Comparison of ENCODE assay signal across 20 cellular contexts in genomic region chr5:119037496-119038215, GRCh38. TPM values are rescaled to one million over a fixed set of nuclear protein-coding genes. Genes with fewer than 3 reads are reported as not detected.
A peak's percentile ranks its signal among the peaks of the same experiment; 100 is the strongest.
DNase-seq lines count a peak whose midpoint lies in the region; ATAC-seq, FAIRE-seq and TF ChIP-seq lines count a peak whose summit lies in the region.
"Had no signal": no experiment of that assay in that cellular context is flagged by ENCODE, and none has a peak within 500 bp of the region (broad histone marks: within the 10 kb centered on the region; RNA-seq: fewer than 3 reads in every experiment).

No MANE protein-coding gene starts in this region.

- H2AFZ ChIP-seq in HepG2 (ENCODE audit: low read length) (no peak overlapping the region), astrocyte (ENCODE audit: low read depth, low read length) (no peak overlapping the region)
- H2AFZ ChIP-seq: hepatocyte had no signal

- peaks cover 3% of the 10 kb centered on the region for H3K4me1 Mint-ChIP-seq in astrocyte (ENCODE audit: low read depth, unreplicated experiment)

- H3K9me3 ChIP-seq in right lobe of liver (no peaks in the 10 kb centered on the region), HepG2 (ENCODE audit: low read length) (no peaks in the 10 kb centered on the region), astrocyte (ENCODE audit: insufficient read depth, low read depth, low read length) (no peaks in the 10 kb centered on the region)
- H3K9me3 ChIP-seq: breast epithelium, lower lobe of right lung had no signal

- TF ChIP-seq CTCF in right lobe of liver (IDR thresholded peaks at IDR 0.05) (no peak), HepG2 (CRISPR knock-in tag; IDR thresholded peaks at IDR 0.05) (no peak), astrocyte (IDR thresholded peaks at IDR 0.05; ENCODE audit: insufficient read depth, low read depth, low read length) (no peak)

- no peak for TF ChIP-seq EP300 in HepG2 (IDR thresholded peaks at IDR 0.05; ENCODE audit: low read depth in 2 of 2, low read length in 2 of 2)
- no peak for TF ChIP-seq EP300 in HepG2 (CRISPR knock-in tag; IDR thresholded peaks at IDR 0.05; ENCODE audit: borderline replicate concordance)

- intact Hi-C loops in right lobe of liver (cut with DNase I) (no loop called here), HepG2 (cut with micrococcal nuclease; ENCODE audit: unreplicated experiment) (no loop called here)

- FAIRE-seq in HepG2 (lab: Jason Lieb, UNC) (no peak), astrocyte (lab: Jason Lieb, UNC) (no peak)
- FAIRE-seq: A204.1 had no signal

- H3K79me2 ChIP-seq in HepG2 (ENCODE audit: insufficient read depth, low read length) = no peaks in the 10 kb centered on the region
- no peaks in the 10 kb centered on the region for H3K79me2 ChIP-seq in astrocyte (ENCODE audit: insufficient read depth, low read length)
- H3K79me2 ChIP-seq: hepatocyte had no signal

- peaks cover 0 to 4% (median 0%) of the 10 kb centered on the region in 4 donors for H3K4me1 ChIP-seq in right lobe of liver
- H3K4me1 ChIP-seq in HepG2 (ENCODE audit: insufficient read depth, low read length) = no peaks in the 10 kb centered on the region
- H3K4me1 ChIP-seq in astrocyte (ENCODE audit: insufficient read depth, low read length) = no peaks in the 10 kb centered on the region
- H3K4me1 ChIP-seq: breast epithelium, lower lobe of right lung had no signal

- H3K4me2 ChIP-seq in HepG2 (ENCODE audit: low read depth, low read length) (no peak overlapping the region), astrocyte (ENCODE audit: low read length) (no peak overlapping the region)
- H3K4me2 ChIP-seq: hepatocyte had no signal

- ATAC-seq in right lobe of liver (peak; percentile 57 to 94 (median 78)), HepG2 (no peak), HG02642 (IDR thresholded peaks at IDR 0.05; ENCODE audit: poor library complexity, unreplicated experiment) (no peak)
- ATAC-seq: activated naive CD4-positive, alpha-beta T cell treated with anti-CD3 and anti-CD28 coated beads, Interleukin-2, amount 50 U/mL, for 72 hours; activated T-cell treated with anti-CD3 and anti-CD28 coated beads, Interleukin-2, amount 50 U/mL, for 72 hours had no signal

- TF ChIP-seq POLR2A in right lobe of liver (IDR thresholded peaks at IDR 0.05) = no peak
- no peak for TF ChIP-seq POLR2A in HepG2 (IDR thresholded peaks at IDR 0.05; ENCODE audit: insufficient read depth in 1 of 2, low read depth in 2 of 2, low read length in 2 of 2)

- no peak overlapping the region for H3K4me3 Mint-ChIP-seq in astrocyte (ENCODE audit: unreplicated experiment)
- H3K4me3 Mint-ChIP-seq: activated T-cell treated with anti-CD3 and anti-CD28 coated beads, Interleukin-2, amount 50 U/mL, for 72 hours had no signal

- H3K27me3 Mint-ChIP-seq in astrocyte (ENCODE audit: low read depth, unreplicated experiment) = no peaks in the 10 kb centered on the region

- BruUV-seq in HepG2 (replicated peaks; lab: Mats Ljungman, UMichigan) = no TSS peak

- POLR2A ChIA-PET in HepG2 (lab: Yijun Ruan, JAX) = no interaction called here

- H4K20me1 ChIP-seq in HepG2 (ENCODE audit: insufficient read depth, low read length) (no peaks in the 10 kb centered on the region), astrocyte (ENCODE audit: insufficient read depth, low read length) (no peaks in the 10 kb centered on the region)

- H3K9me3 Mint-ChIP-seq in astrocyte (ENCODE audit: unreplicated experiment) = peaks cover 3% of the 10 kb centered on the region
- H3K9me3 Mint-ChIP-seq: activated naive CD4-positive, alpha-beta T cell treated with anti-CD3 and anti-CD28 coated beads, Interleukin-2, amount 50 U/mL, for 72 hours; activated T-cell treated with anti-CD3 and anti-CD28 coated beads, Interleukin-2, amount 50 U/mL, for 72 hours had no signal

- TF ChIP-seq RAD21 in HepG2 (CRISPR knock-in tag; IDR thresholded peaks at IDR 0.05) = no peak

- H3K36me3 Mint-ChIP-seq in astrocyte (ENCODE audit: low read depth, unreplicated experiment) = no peaks in the 10 kb centered on the region
- H3K36me3 Mint-ChIP-seq: activated naive CD4-positive, alpha-beta T cell treated with anti-CD3 and anti-CD28 coated beads, Interleukin-2, amount 50 U/mL, for 72 hours had no signal

- no peaks in the 10 kb centered on the region for H3K36me3 ChIP-seq in right lobe of liver
- H3K36me3 ChIP-seq in HepG2 (replicated peaks in 1 of 2; ENCODE audit: control insufficient read depth in 1 of 2, insufficient read depth in 2 of 2, low read length in 2 of 2) = no peaks in the 10 kb centered on the region
- no peaks in the 10 kb centered on the region for H3K36me3 ChIP-seq in astrocyte (ENCODE audit: insufficient read depth, low read length)
- H3K36me3 ChIP-seq: breast epithelium, lower lobe of right lung had no signal

- H3K27ac Mint-ChIP-seq in astrocyte (ENCODE audit: unreplicated experiment) = no peak overlapping the region
- H3K27ac Mint-ChIP-seq: activated naive CD4-positive, alpha-beta T cell treated with anti-CD3 and anti-CD28 coated beads, Interleukin-2, amount 50 U/mL, for 72 hours; activated T-cell treated with anti-CD3 and anti-CD28 coated beads, Interleukin-2, amount 50 U/mL, for 72 hours had no signal

- no peak for DNase-seq in right lobe of liver
- DNase-seq in HepG2 (ENCODE audit: low spot score) = no peak
- DNase-seq in astrocyte (ENCODE audit: low read depth) = peak; percentile 65
- peak; percentile 14 for DNase-seq in kidney tubule cell (ENCODE audit: low spot score)
- no peak for DNase-seq in caudate nucleus (lab: John Stamatoyannopoulos, UW)
- DNase-seq in activated naive CD4-positive, alpha-beta T cell treated with Interleukin-2 at 50 U/mL for 16 hours = no peak
- no peak for DNase-seq in SKM-1 (lab: John Stamatoyannopoulos, UW; ENCODE audit: unreplicated experiment)
- DNase-seq: activated T-cell treated with anti-CD3 and anti-CD28 coated beads, Interleukin-2, amount 50 U/mL, for 72 hours; C1 segment of cervical spinal cord; foreskin melanocyte; lower lobe of right lung; NCI-H2029; stimulated activated CD8-positive, alpha-beta memory T cell treated with anti-CD3 and anti-CD28 coated beads, Interleukin-4, amount 100 ng/mL, for 48 hours; SW 1271 had no signal

- in situ Hi-C loops in HepG2 (cut with HindIII; ENCODE audit: extremely low pct_ligation_motif_present, low pct_unique_long_range_greater_than_20kb) = no loop called here

- no peaks in the 10 kb centered on the region for H3K27me3 ChIP-seq in right lobe of liver
- H3K27me3 ChIP-seq in HepG2 (ENCODE audit: control insufficient read depth in 1 of 2, insufficient read depth in 2 of 2, low read length in 2 of 2) = no peaks in the 10 kb centered on the region
- H3K27me3 ChIP-seq in astrocyte (ENCODE audit: insufficient read depth, low read length) = no peaks in the 10 kb centered on the region
- H3K27me3 ChIP-seq: breast epithelium, hepatocyte had no signal

- H3K27ac ChIP-seq in right lobe of liver = no peak overlapping the region
- no peak overlapping the region for H3K27ac ChIP-seq in HepG2 (ENCODE audit: extremely low read length, insufficient read depth, low read length)
- no peak overlapping the region for H3K27ac ChIP-seq in astrocyte (ENCODE audit: low read depth, low read length)
- no peak overlapping the region for H3K27ac ChIP-seq in caudate nucleus (ENCODE audit: low read depth, low read length)
- H3K27ac ChIP-seq: breast epithelium, coronary artery, hepatocyte, lower lobe of right lung had no signal

- H3K9ac ChIP-seq in HepG2 (ENCODE audit: insufficient read depth, low read depth, low read length) = no peak overlapping the region
- H3K9ac ChIP-seq in astrocyte (ENCODE audit: low read length) = no peak overlapping the region

- 74% methylated on average over 11 of the region's 16 CpGs for WGBS in right lobe of liver (ENCODE audit: insufficient coverage, low coverage, low lambda C conversion rate, missing lambda C conversion rate)
- 81% methylated on average over 16 of the region's 16 CpGs for WGBS in HepG2 (ENCODE audit: low lambda C conversion rate)

- CTCF ChIA-PET in HepG2 (lab: Yijun Ruan, JAX; ENCODE audit: low intra/inter-chr PET ratio, low total read pairs) = no interaction called here

- H3K4me3 ChIP-seq in right lobe of liver (no peak overlapping the region), HepG2 (replicated peaks in 1 of 3; ENCODE audit: insufficient read depth in 1 of 3, low read depth in 2 of 3, low read length in 3 of 3) (no peak overlapping the region), astrocyte (ENCODE audit: insufficient read depth, low read depth, low read length) (no peak overlapping the region)
- H3K4me3 ChIP-seq: breast epithelium, coronary artery, hepatocyte, lower lobe of right lung had no signal

RNA-seq across cellular contexts. Expression of gene DMXL1, which starts 33.2 kb away (rescaled TPM):
- total RNA-seq in right lobe of liver = 10 to 100 TPM; 19.1 to 25.6 (median 22.9) TPM
- 18.6 and 22.9 TPM in 2 replicates for total RNA-seq in HepG2 (2016; rRNA removed; fragmentation: Illumina TruSeq; extraction: Trizol)
- total RNA-seq in HepG2 (2016; cell fraction: cytosol; rRNA removed; fragmentation: Illumina TruSeq; extraction: Trizol; ENCODE audit: low read depth) = 4.9 and 7.2 TPM in 2 replicates
- total RNA-seq in HepG2 (2016; cell fraction: insoluble cytoplasmic fraction; rRNA removed; fragmentation: Illumina TruSeq; extraction: Trizol) = 15.3 and 25.9 TPM in 2 replicates
- total RNA-seq in HepG2 (2016; cell fraction: membrane; rRNA removed; fragmentation: Illumina TruSeq; extraction: Trizol) = 6.3 and 7.1 TPM in 2 replicates
- 39.9 and 40.6 TPM in 2 replicates for total RNA-seq in HepG2 (2016; cell fraction: nucleus; rRNA removed; fragmentation: Illumina TruSeq; extraction: Trizol)
- polyA plus RNA-seq in HepG2 (2011; rRNA removed) = 6.0 and 6.9 TPM in 2 replicates
- polyA plus RNA-seq in HepG2 (2011; cell fraction: cytosol; rRNA removed) = 1.8 and 3.1 TPM in 2 replicates
- 7.6 and 8.9 TPM in 2 replicates for polyA plus RNA-seq in HepG2 (2011; cell fraction: nucleus; rRNA removed)
- 6.0 and 9.1 TPM in 2 replicates for polyA plus RNA-seq in HepG2 (2012)
- polyA plus RNA-seq in HepG2 (2016; cell fraction: cytosol; fragmentation: Illumina TruSeq; extraction: Trizol; ENCODE audit: low read depth) = 1.2 and 1.9 TPM in 2 replicates
- polyA plus RNA-seq in HepG2 (2016; cell fraction: insoluble cytoplasmic fraction; fragmentation: Illumina TruSeq; extraction: Trizol; ENCODE audit: low read depth) = 13.9 and 15.8 TPM in 2 replicates
- polyA plus RNA-seq in HepG2 (2016; cell fraction: membrane; fragmentation: Illumina TruSeq; extraction: Trizol; ENCODE audit: low read depth) = 2.2 and 2.3 TPM in 2 replicates
- polyA plus RNA-seq in HepG2 (2016; cell fraction: nucleus; fragmentation: Illumina TruSeq; extraction: Trizol; ENCODE audit: insufficient read depth, low read depth) = 17.8 and 21.6 TPM in 2 replicates
- polyA minus RNA-seq in HepG2 (2011; rRNA and poly(A)+ RNA removed; ENCODE audit: low replicate concordance) = 21.6 and 36.0 TPM in 2 replicates
- polyA minus RNA-seq in HepG2 (2011; cell fraction: cytosol; rRNA and poly(A)+ RNA removed) = 9.2 and 11.2 TPM in 2 replicates
- polyA minus RNA-seq in HepG2 (2011; cell fraction: nucleus; rRNA and poly(A)+ RNA removed) = 87.3 and 91.9 TPM in 2 replicates
- 24.5 and 26.0 TPM in 2 replicates for total RNA-seq in astrocyte

RNA-seq across cellular contexts. Expression of gene DTWD2, which starts 49.3 kb away (rescaled TPM):
- total RNA-seq in right lobe of liver (10 to 100 TPM in 2 of 6 experiments, 1 to 10 TPM in 4; 3.7 to 13.4 (median 7.0) TPM), HepG2 (2016; rRNA removed; fragmentation: Illumina TruSeq; extraction: Trizol) (6.0 and 7.9 TPM in 2 replicates), astrocyte (4.9 and 5.3 TPM in 2 replicates)
- total RNA-seq in HepG2 (2016; cell fraction: cytosol; rRNA removed; fragmentation: Illumina TruSeq; extraction: Trizol; ENCODE audit: low read depth) = 1.7 and 1.8 TPM in 2 replicates
- 5.5 and 7.0 TPM in 2 replicates for total RNA-seq in HepG2 (2016; cell fraction: insoluble cytoplasmic fraction; rRNA removed; fragmentation: Illumina TruSeq; extraction: Trizol)
- total RNA-seq in HepG2 (2016; cell fraction: membrane; rRNA removed; fragmentation: Illumina TruSeq; extraction: Trizol) = 2.2 and 2.3 TPM in 2 replicates
- 6.0 and 6.2 TPM in 2 replicates for total RNA-seq in HepG2 (2016; cell fraction: nucleus; rRNA removed; fragmentation: Illumina TruSeq; extraction: Trizol)
- 1.1 and 1.6 TPM in 2 replicates for polyA plus RNA-seq in HepG2 (2011; rRNA removed)
- 1.5 and 2.7 TPM in 2 replicates for polyA plus RNA-seq in HepG2 (2011; cell fraction: cytosol; rRNA removed)
- polyA plus RNA-seq in HepG2 (2011; cell fraction: nucleus; rRNA removed) = 2.1 and 2.2 TPM in 2 replicates
- 1.5 and 2.0 TPM in 2 replicates for polyA plus RNA-seq in HepG2 (2012)
- polyA plus RNA-seq in HepG2 (2016; cell fraction: cytosol; fragmentation: Illumina TruSeq; extraction: Trizol; ENCODE audit: low read depth) = 0.26 and 0.34 TPM in 2 replicates
- 5.9 and 6.0 TPM in 2 replicates for polyA plus RNA-seq in HepG2 (2016; cell fraction: insoluble cytoplasmic fraction; fragmentation: Illumina TruSeq; extraction: Trizol; ENCODE audit: low read depth)
- polyA plus RNA-seq in HepG2 (2016; cell fraction: membrane; fragmentation: Illumina TruSeq; extraction: Trizol; ENCODE audit: low read depth) = 0.77 and 0.94 TPM in 2 replicates
- polyA plus RNA-seq in HepG2 (2016; cell fraction: nucleus; fragmentation: Illumina TruSeq; extraction: Trizol; ENCODE audit: insufficient read depth, low read depth) = 3.3 and 3.6 TPM in 2 replicates
- polyA minus RNA-seq in HepG2 (2011; rRNA and poly(A)+ RNA removed; ENCODE audit: low replicate concordance) = 2.5 and 4.5 TPM in 2 replicates
- 2.6 and 4.8 TPM in 2 replicates for polyA minus RNA-seq in HepG2 (2011; cell fraction: cytosol; rRNA and poly(A)+ RNA removed)
- 6.5 and 7.1 TPM in 2 replicates for polyA minus RNA-seq in HepG2 (2011; cell fraction: nucleus; rRNA and poly(A)+ RNA removed)

Comparison
In these comparisons a context has a peak if more than half of its experiments do, and no peak if none do; other contexts are left out.
1. ATAC-seq: peak in right lobe of liver (4 of 4); none in HepG2 (single experiment) and HG02642 (single experiment).
2. DNase-seq: peak in astrocyte (single experiment) and kidney tubule cell (single experiment); none in right lobe of liver (0 of 3), HepG2 (single experiment), caudate nucleus (0 of 61), activated naive CD4-positive, alpha-beta T cell treated with Interleukin-2 at 50 U/mL for 16 hours (single experiment) and SKM-1 (single experiment).